1 cellular context compared by ENCODE assay signal in genomic region chr12:85708775-85709174, GRCh38.
TF ChIP-seq lines count a peak whose summit lies in the region.

No MANE protein-coding gene starts in this region.

TF ChIP-seq in HEK293, 187 proteins besides CTCF, POLR2A, EP300 and RAD21 (continued from another document):
- TF ChIP-seq ATF2 (tag by site-specific recombination; IDR thresholded peaks at IDR 0.05; ENCODE audit: low read depth) (no peak), ZNF560 (tag by site-specific recombination; IDR thresholded peaks at IDR 0.05; ENCODE audit: borderline replicate concordance) (0 out of 2 replicates have a peak, but pooled peaks have one; percentile 24), ZNF23 (tag by site-specific recombination; IDR thresholded peaks at IDR 0.05; ENCODE audit: borderline replicate concordance) (no peak), ZNF837 (tag by site-specific recombination; IDR thresholded peaks at IDR 0.05) (no peak), ZNF121 (tag by site-specific recombination; IDR thresholded peaks at IDR 0.05) (no peak), ZNF623 (tag by site-specific recombination; IDR thresholded peaks at IDR 0.05) (peak; percentile 59; the same call in 1 of the 2 replicates), ZNF394 (tag by site-specific recombination; IDR thresholded peaks at IDR 0.05; ENCODE audit: borderline replicate concordance) (peak; percentile 90), HOXC10 (CRISPR knock-in tag; IDR thresholded peaks at IDR 0.05) (no peak), ZNF280D (tag by site-specific recombination; IDR thresholded peaks at IDR 0.05) (no peak), ZNF146 (tag by site-specific recombination; IDR thresholded peaks at IDR 0.05) (no peak), OVOL3 (tag by site-specific recombination; IDR thresholded peaks at IDR 0.05) (no peak), ZNF555 (tag by site-specific recombination; conservative IDR thresholded peaks at IDR 0.05) (peak; percentile 79), AEBP2 (tag by site-specific recombination; IDR thresholded peaks at IDR 0.05; ENCODE audit: borderline replicate concordance) (no peak), ZNF324 (tag by site-specific recombination; IDR thresholded peaks at IDR 0.05) (no peak), ZNF266 (tag by site-specific recombination; IDR thresholded peaks at IDR 0.05; ENCODE audit: low read depth) (0 out of 2 replicates have a peak, but pooled peaks have one; percentile 32), ZNF112 (tag by site-specific recombination; IDR thresholded peaks at IDR 0.05) (no peak), PATZ1 (tag by site-specific recombination; IDR thresholded peaks at IDR 0.05) (no peak), ZNF777 (tag by site-specific recombination; IDR thresholded peaks at IDR 0.05; ENCODE audit: borderline replicate concordance) (no peak), ZBTB1 (tag by site-specific recombination; IDR thresholded peaks at IDR 0.05) (no peak), ZNF514 (tag by site-specific recombination; IDR thresholded peaks at IDR 0.05) (no peak), ZNF221 (tag by site-specific recombination; IDR thresholded peaks at IDR 0.05; ENCODE audit: borderline replicate concordance) (no peak), RBAK (tag by site-specific recombination; IDR thresholded peaks at IDR 0.05) (no peak), REST (tag by site-specific recombination; IDR thresholded peaks at IDR 0.05) (peak; percentile 60), ZNF248 (tag by site-specific recombination; IDR thresholded peaks at IDR 0.05) (no peak), ZNF426 (tag by site-specific recombination; IDR thresholded peaks at IDR 0.05) (peak; percentile 80), SP3 (tag by site-specific recombination; IDR thresholded peaks at IDR 0.05) (no peak), ZNF830 (tag by site-specific recombination; IDR thresholded peaks at IDR 0.05; ENCODE audit: low read depth) (no peak), PBX3 (CRISPR knock-in tag; IDR thresholded peaks at IDR 0.05) (no peak), PRDM1 (tag by site-specific recombination; IDR thresholded peaks at IDR 0.05) (no peak), ZNF768 (tag by site-specific recombination; IDR thresholded peaks at IDR 0.05) (no peak), ZNF654 (tag by site-specific recombination; IDR thresholded peaks at IDR 0.05; ENCODE audit: low read depth) (peak; percentile 25; the same call in 1 of the 2 replicates), SCRT2 (tag by site-specific recombination; IDR thresholded peaks at IDR 0.05) (no peak), ZNF76 (tag by site-specific recombination; IDR thresholded peaks at IDR 0.05; ENCODE audit: borderline replicate concordance, low read depth) (no peak), ZBTB48 (tag by site-specific recombination; IDR thresholded peaks at IDR 0.05) (no peak), ZNF174 (tag by site-specific recombination; IDR thresholded peaks at IDR 0.05) (no peak), TSHZ1 (tag by site-specific recombination; IDR thresholded peaks at IDR 0.05; ENCODE audit: borderline replicate concordance) (no peak), ZNF530 (tag by site-specific recombination; IDR thresholded peaks at IDR 0.05; ENCODE audit: low read depth) (no peak), ZNF747 (tag by site-specific recombination; IDR thresholded peaks at IDR 0.05) (no peak), ZNF785 (tag by site-specific recombination; IDR thresholded peaks at IDR 0.05) (no peak), ZNF335 (tag by site-specific recombination; conservative IDR thresholded peaks at IDR 0.05) (no peak), ZBTB8A (tag by site-specific recombination; IDR thresholded peaks at IDR 0.05) (peak; percentile 58; the same call in 1 of the 2 replicates), ZNF664 (tag by site-specific recombination; IDR thresholded peaks at IDR 0.05) (peak; percentile 9; the same call in 1 of the 2 replicates), ZSCAN4 (tag by site-specific recombination; IDR thresholded peaks at IDR 0.05) (no peak), MEIS1 (CRISPR knock-in tag; IDR thresholded peaks at IDR 0.05; ENCODE audit: borderline replicate concordance) (no peak), ZNF19 (tag by site-specific recombination; IDR thresholded peaks at IDR 0.05; ENCODE audit: low read depth) (0 out of 2 replicates have a peak, but pooled peaks have one; percentile 15), KLF10 (tag by site-specific recombination; IDR thresholded peaks at IDR 0.05) (no peak)
